8 cellular contexts compared by ENCODE assay signal in the genomic region with DNA sequence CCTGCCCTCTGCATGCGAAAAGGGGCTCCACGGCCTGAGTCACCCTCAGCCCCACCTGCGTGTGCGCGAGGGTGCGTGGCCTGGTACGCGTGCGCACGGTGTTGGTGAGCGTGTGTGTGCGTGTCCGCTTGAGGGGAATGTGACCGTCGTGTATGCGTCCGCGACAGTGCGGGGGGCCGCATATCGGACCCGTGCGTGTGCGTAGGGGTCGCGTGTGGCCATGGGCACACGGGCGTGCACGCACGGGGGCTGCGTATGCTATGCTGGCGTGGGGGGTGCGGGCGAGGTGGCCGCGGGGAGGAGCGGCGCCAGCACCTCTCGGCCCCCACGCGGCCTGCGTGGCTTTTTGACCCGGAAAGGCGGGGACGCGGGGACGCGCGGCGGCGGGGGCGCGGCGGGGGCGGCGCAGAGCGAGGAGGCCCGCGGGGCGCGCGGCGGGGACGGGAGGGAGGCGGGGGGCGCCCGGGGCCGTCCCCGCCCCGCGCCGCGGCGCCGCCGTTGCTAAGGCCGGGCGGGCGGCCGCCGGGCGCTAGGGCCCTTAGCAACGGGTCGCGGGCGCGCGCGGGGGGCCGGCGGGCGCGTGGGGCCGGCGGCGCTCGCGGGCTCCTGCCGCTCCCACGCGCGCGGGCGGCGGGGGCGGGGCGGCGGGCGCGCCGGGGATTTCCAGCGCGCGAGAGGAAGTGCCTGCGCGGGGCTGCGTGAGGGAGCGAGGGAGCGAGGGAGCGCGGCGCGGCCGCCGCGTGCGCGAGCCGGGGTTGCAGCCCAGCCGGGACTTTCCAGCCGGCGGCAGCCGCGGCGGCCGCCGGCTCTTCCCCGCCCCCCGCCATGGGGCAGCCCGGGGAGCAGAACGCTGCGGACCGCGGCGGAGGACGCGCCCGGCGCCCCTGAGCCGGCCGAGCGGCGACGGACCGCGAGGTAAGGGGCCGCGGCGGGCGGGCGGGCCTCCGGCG. TPM values are rescaled to one million over a fixed set of nuclear protein-coding genes. Genes with fewer than 3 reads are reported as not detected.
A peak's percentile ranks its signal among the peaks of the same experiment; 100 is the strongest.
DNase-seq lines count a peak whose midpoint lies in the region; ATAC-seq and TF ChIP-seq lines count a peak whose summit lies in the region.

A gene with protein sequence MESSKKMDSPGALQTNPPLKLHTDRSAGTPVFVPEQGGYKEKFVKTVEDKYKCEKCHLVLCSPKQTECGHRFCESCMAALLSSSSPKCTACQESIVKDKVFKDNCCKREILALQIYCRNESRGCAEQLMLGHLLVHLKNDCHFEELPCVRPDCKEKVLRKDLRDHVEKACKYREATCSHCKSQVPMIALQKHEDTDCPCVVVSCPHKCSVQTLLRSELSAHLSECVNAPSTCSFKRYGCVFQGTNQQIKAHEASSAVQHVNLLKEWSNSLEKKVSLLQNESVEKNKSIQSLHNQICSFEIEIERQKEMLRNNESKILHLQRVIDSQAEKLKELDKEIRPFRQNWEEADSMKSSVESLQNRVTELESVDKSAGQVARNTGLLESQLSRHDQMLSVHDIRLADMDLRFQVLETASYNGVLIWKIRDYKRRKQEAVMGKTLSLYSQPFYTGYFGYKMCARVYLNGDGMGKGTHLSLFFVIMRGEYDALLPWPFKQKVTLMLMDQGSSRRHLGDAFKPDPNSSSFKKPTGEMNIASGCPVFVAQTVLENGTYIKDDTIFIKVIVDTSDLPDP (plus strand): TSS at position 689 of the 950 bp plus-strand sequence. CDS start 92,753 bp downstream, outside the sequence.

- peak within 1 kb of the TSS; percentile 89 for H3K4me3 Mint-ChIP-seq in HFFc6
- H3K4me3 Mint-ChIP-seq in memory B cell, result peak within 1 kb of the TSS; percentile 96

- peak within 1 kb of the TSS; percentile 81 for H3K27ac Mint-ChIP-seq in HFFc6
- H3K27ac Mint-ChIP-seq in memory B cell, result peak within 1 kb of the TSS; percentile 98

- ATAC-seq in memory B cell (ENCODE audit: low read depth), result peak; percentile 67

- DNase-seq in HFFc6 (peak; percentile 47), NCI-H2171 treated with DMSO at 0.1 percent for 48 hours (lab: John Stamatoyannopoulos, UW) (peak; percentile 22), memory B cell (ENCODE audit: low spot score in 2 of 2) (peak; percentile 82 to 90), NCI-H446 treated with DMSO at 0.1 percent for 48 hours (lab: John Stamatoyannopoulos, UW) (no peak)
- DNase-seq in activated CD8-positive, alpha-beta memory T cell treated with anti-CD3 and anti-CD28 coated beads for 24 hours, result peak; percentile 88
- peak; percentile 83 for DNase-seq in effector CD4-positive, alpha-beta T cell
- DNase-seq in stimulated activated CD8-positive, alpha-beta memory T cell treated with anti-CD3 and anti-CD28 coated beads, Interleukin-12 subunit alpha, Interleukin-12 subunit beta, amount 100 ng/mL, for 1 hour (ENCODE audit: low read depth), result peak; percentile 77

- H3K4me3 ChIP-seq in GM12875 (ENCODE audit: low read depth, low read length), result peak within 1 kb of the TSS; percentile 82

- H3K27me3 Mint-ChIP-seq in HFFc6 (ENCODE audit: insufficient read depth) (no peaks in the 10 kb centered on the region; the same call in 1 of the 2 replicates), memory B cell (no peaks in the 10 kb centered on the region)

- H3K4me1 Mint-ChIP-seq in HFFc6 (ENCODE audit: low read depth) (peaks cover 49% of the 10 kb centered on the region), memory B cell (peaks cover 51% of the 10 kb centered on the region)

- no peaks in the 10 kb centered on the region for H3K9me3 Mint-ChIP-seq in HFFc6
- no peaks in the 10 kb centered on the region for H3K9me3 Mint-ChIP-seq in memory B cell

- H3K36me3 Mint-ChIP-seq in HFFc6 (ENCODE audit: low read depth) (peaks cover 5% of the 10 kb centered on the region; the same call in 1 of the 2 replicates), memory B cell (peaks cover 7% of the 10 kb centered on the region)

- TF ChIP-seq CTCF in GM12875 (IDR thresholded peaks at IDR 0.05; ENCODE audit: borderline replicate concordance, insufficient read depth, low read depth, low read length), result no peak
- TF ChIP-seq CTCF in HFFc6 (IDR thresholded peaks at IDR 0.05), result no peak

RNA-seq across cellular contexts. Expression of the gene that starts here (rescaled TPM):
- 10 to 100 TPM; 19.9 to 28.8 (median 22.6) TPM for total RNA-seq in HFFc6 (2021; fragmentation: NEBNext Ultra II Directional; extraction: Animal tissue kit (Norgen Biotek cat#: 25700))
